In genomic region chr4:139521764-139522373, GRCh38 we compare ENCODE assay signal across 16 cellular contexts. TPM values are rescaled to one million over a fixed set of nuclear protein-coding genes. Genes with fewer than 3 reads are reported as not detected.
DNase-seq lines count a peak whose midpoint lies in the region; ATAC-seq and TF ChIP-seq lines count a peak whose summit lies in the region.
"Had no signal": no experiment of that assay in that cellular context is flagged by ENCODE, and none has a peak within 500 bp of the region (broad histone marks: within the 10 kb centered on the region; RNA-seq: fewer than 3 reads in every experiment).

No MANE protein-coding gene starts in this region.

- H3K79me2 ChIP-seq in hepatocyte: no peaks in the 10 kb centered on the region

- H3K27ac ChIP-seq in ectodermal cell (ENCODE audit: insufficient read depth, low read depth, low read length, poor library complexity, severe bottlenecking) (peak overlapping the region; percentile 3), hepatocyte (no peak overlapping the region)
- H3K27ac ChIP-seq: neutrophil had no signal

- H3K27me3 ChIP-seq in ectodermal cell (ENCODE audit: control insufficient read depth, insufficient read depth, low read length, poor library complexity, severe bottlenecking) (no peaks in the 10 kb centered on the region), hepatocyte (no peaks in the 10 kb centered on the region)
- H3K27me3 ChIP-seq: neutrophil had no signal

- H3K9me3 ChIP-seq in ectodermal cell (ENCODE audit: control insufficient read depth, low read length) (no peaks in the 10 kb centered on the region), hepatocyte (ENCODE audit: low read depth) (no peaks in the 10 kb centered on the region)
- H3K9me3 ChIP-seq: neutrophil had no signal

- WGBS in ectodermal cell, 2 experiments: 74 to 84% methylated on average over 4 of the region's 4 CpGs
- WGBS in hepatocyte (ENCODE audit: low lambda C conversion rate, missing lambda C conversion rate): 99% methylated on average over 4 of the region's 4 CpGs

- H3K4me1 ChIP-seq in ectodermal cell (ENCODE audit: control insufficient read depth, insufficient read depth, low read length) (no peaks in the 10 kb centered on the region), hepatocyte (ENCODE audit: insufficient read depth) (no peaks in the 10 kb centered on the region)

- no peak overlapping the region for H3K4me3 ChIP-seq in ectodermal cell (ENCODE audit: insufficient read depth, low read depth, low read length)
- H3K4me3 ChIP-seq in hepatocyte: no peak overlapping the region

- no peak overlapping the region for H2AFZ ChIP-seq in hepatocyte

- H3K36me3 ChIP-seq in ectodermal cell (ENCODE audit: control insufficient read depth, insufficient read depth, low read length) (peaks cover 6% of the 10 kb centered on the region), hepatocyte (replicated peaks; ENCODE audit: insufficient read depth, low read depth) (no peaks in the 10 kb centered on the region)
- H3K36me3 ChIP-seq: neutrophil had no signal

- DNase-seq in Ammon's horn (ENCODE audit: low spot score) (peak; percentile 77), hepatocyte (ENCODE audit: low spot score) (no peak), dermis blood vessel endothelial cell (no peak), NCI-H748 treated with DMSO at 0.1 percent for 48 hours (lab: John Stamatoyannopoulos, UW) (no peak)
- DNase-seq: activated CD8-positive, alpha-beta memory T cell treated with anti-CD3 and anti-CD28 coated beads for 24 hours; activated naive CD4-positive, alpha-beta T cell treated with Interleukin-2 at 50 U/mL for 16 hours; effector memory CD4-positive, alpha-beta T cell; HCEC 1CT; NCI-H1092 treated with DMSO at 0.1 percent for 48 hours; trophoblast cell had no signal

- no peak for TF ChIP-seq CTCF in hepatocyte (IDR thresholded peaks at IDR 0.05; ENCODE audit: poor library complexity)

- no peak overlapping the region for H3K4me2 ChIP-seq in hepatocyte

- ATAC-seq in GM21447 (IDR thresholded peaks at IDR 0.05; ENCODE audit: unreplicated experiment): peak; percentile 43
- peak; percentile 43 for ATAC-seq in HG03460 (IDR thresholded peaks at IDR 0.05; ENCODE audit: unreplicated experiment)
- no peak for ATAC-seq in HG03520 (IDR thresholded peaks at IDR 0.05; ENCODE audit: unreplicated experiment)
- ATAC-seq: SK-N-SH treated with all-trans-retinoic acid at 6 μM for 48 hours had no signal

- H4K20me1 ChIP-seq in hepatocyte (ENCODE audit: insufficient read depth, poor library complexity, severe bottlenecking): no peaks in the 10 kb centered on the region

- no peaks in the 10 kb centered on the region for H3K9me2 ChIP-seq in hepatocyte (replicated peaks; ENCODE audit: insufficient read depth)

RNA-seq across cellular contexts. Expression of gene SETD7, which starts 34.1 kb away (rescaled TPM):
- polyA plus RNA-seq in ectodermal cell (2013, experiment 1 of 4): 7.3 TPM
- polyA plus RNA-seq in ectodermal cell (2013, experiment 2 of 4): 6.7 TPM
- 5.9 TPM for polyA plus RNA-seq in ectodermal cell (2013, experiment 3 of 4)
- polyA plus RNA-seq in ectodermal cell (2013, experiment 4 of 4): 6.6 TPM
- 26.2 and 27.6 TPM in 2 replicates for total RNA-seq in hepatocyte
- 7.3 and 13.3 TPM in 2 replicates for polyA plus RNA-seq in hepatocyte
- total RNA-seq in dermis blood vessel endothelial cell: 65.8 and 70.6 TPM in 2 replicates
